Comparison of ENCODE assay signal across 26 cellular contexts in genomic region chr5:151347364-151347763, GRCh38. TPM values are rescaled to one million over a fixed set of nuclear protein-coding genes. Genes with fewer than 3 reads are reported as not detected.
DNase-seq lines count a peak whose midpoint lies in the region; ATAC-seq, FAIRE-seq and TF ChIP-seq lines count a peak whose summit lies in the region.
"Had no signal": no experiment of that assay in that cellular context is flagged by ENCODE, and none has a peak within 500 bp of the region (broad histone marks: within the 10 kb centered on the region; RNA-seq: fewer than 3 reads in every experiment).

Gene SLC36A2, minus strand, starts transcription at chr5:151347559. Its CDS starts 99 bp downstream, at chr5:151347460.

- H3K27ac ChIP-seq in HUES48 (ENCODE audit: low read depth, low read length) (peak within 1 kb of the TSS; percentile 33), mesenchymal stem cell (ENCODE audit: low read length, poor library complexity, severe bottlenecking) (no peak within 1 kb of the TSS)
- H3K27ac ChIP-seq: A549 had no signal

- BruUV-seq in Calu3 (replicated peaks; lab: Mats Ljungman, UMichigan): no TSS peak

- no peak within 1 kb of the TSS for H4K8ac ChIP-seq in mesenchymal stem cell (ENCODE audit: low read length)

- peak; percentile 31 for DNase-seq in Calu3
- DNase-seq in mesenchymal stem cell: no peak
- no peak for DNase-seq in sciatic nerve (ENCODE audit: low spot score)
- no peak for DNase-seq in urothelium cell line (ENCODE audit: low spot score)
- no peak for DNase-seq in stimulated activated CD4-positive, alpha-beta T cell treated with anti-CD3 and anti-CD28 coated beads, Interleukin-2, amount 100 ng/mL, for 48 hours
- DNase-seq: CD4-positive, CD25-positive, alpha-beta regulatory T cell; DMS79 treated with DMSO at 0.1 percent for 48 hours; Kasumi-1; NCI-H1417; NCI-H1694 treated with DMSO at 0.1 percent for 48 hours; NCI-H2081 treated with DMSO at 0.1 percent for 48 hours; NCI-H2171 treated with DMSO at 0.1 percent for 48 hours; NCI-H446 treated with DMSO at 0.1 percent for 48 hours; NCI-H526 treated with DMSO at 0.1 percent for 48 hours; OCI-M1 had no signal

- H2AFZ ChIP-seq in mesenchymal stem cell (ENCODE audit: low read depth, low read length): no peak within 1 kb of the TSS

- no peak within 1 kb of the TSS for H2BK12ac ChIP-seq in mesenchymal stem cell (ENCODE audit: low read length in 2 of 2)

- no peaks in the 10 kb centered on the region for H3K79me1 ChIP-seq in mesenchymal stem cell (replicated peaks; ENCODE audit: low read length, poor library complexity, severe bottlenecking)

- no peak within 1 kb of the TSS for H3K4ac ChIP-seq in mesenchymal stem cell (ENCODE audit: low read depth in 1 of 2, low read length in 2 of 2)

- H3K4me3 ChIP-seq in HUES48 (ENCODE audit: low read depth, low read length) (no peak within 1 kb of the TSS), mesenchymal stem cell (ENCODE audit: insufficient read depth in 1 of 2, low read depth in 1 of 2, low read length in 2 of 2) (no peak within 1 kb of the TSS)
- H3K4me3 ChIP-seq: A549 had no signal

- no peak within 1 kb of the TSS for H4K91ac ChIP-seq in mesenchymal stem cell (ENCODE audit: low read length)

- no peaks in the 10 kb centered on the region for H3K9me3 ChIP-seq in HUES48 (ENCODE audit: control insufficient read depth, insufficient read depth, low read length)
- H3K9me3 ChIP-seq in mesenchymal stem cell (ENCODE audit: control insufficient read depth, low read length): no peaks in the 10 kb centered on the region
- H3K9me3 ChIP-seq: A549 had no signal

- H3K23ac ChIP-seq in mesenchymal stem cell (ENCODE audit: low read length in 2 of 2): no peak within 1 kb of the TSS

- H3K36me3 ChIP-seq in HUES48 (ENCODE audit: control insufficient read depth, insufficient read depth, low read length) (no peaks in the 10 kb centered on the region), mesenchymal stem cell (ENCODE audit: control insufficient read depth in 1 of 2, insufficient read depth in 2 of 2, low read depth in 1 of 2, low read length in 2 of 2) (no peaks in the 10 kb centered on the region)

- FAIRE-seq in urothelium cell line (lab: Jason Lieb, UNC): no peak
- FAIRE-seq: A549, GM12891, GM19239, H54, RCC 7860 had no signal

- no peak within 1 kb of the TSS for H2BK5ac ChIP-seq in mesenchymal stem cell (ENCODE audit: low read depth, low read length, poor library complexity, severe bottlenecking)

- peak within 1 kb of the TSS; percentile 17 for H3K4me2 ChIP-seq in mesenchymal stem cell (ENCODE audit: low read length, poor library complexity, severe bottlenecking)
- H3K4me2 ChIP-seq: A549 had no signal

- no peak within 1 kb of the TSS for H2BK120ac ChIP-seq in mesenchymal stem cell (ENCODE audit: low read depth, low read length)

- WGBS in mesenchymal stem cell: 76% methylated on average over 5 of the region's 8 CpGs

- no peak within 1 kb of the TSS for H3K14ac ChIP-seq in mesenchymal stem cell (ENCODE audit: low read length in 2 of 2)

- peaks cover 90% of the 10 kb centered on the region for H3K27me3 Mint-ChIP-seq in Calu3 (ENCODE audit: unreplicated experiment)

- CTCF ChIA-PET in Calu3 (lab: Charles Lee): no interaction called here

- H3K4me3 Mint-ChIP-seq in Calu3 (ENCODE audit: low read depth, unreplicated experiment): no peak within 1 kb of the TSS
- H3K4me3 Mint-ChIP-seq: CD4-positive, CD25-positive, alpha-beta regulatory T cell had no signal

- H2AK5ac ChIP-seq in mesenchymal stem cell (ENCODE audit: low read length, severe bottlenecking): no peak within 1 kb of the TSS

- H3K27me3 ChIP-seq in HUES48 (ENCODE audit: control insufficient read depth, insufficient read depth, low read length): peaks cover 90% of the 10 kb centered on the region
- peaks cover 49 to 68% of the 10 kb centered on the region in 2 experiments for H3K27me3 ChIP-seq in mesenchymal stem cell (ENCODE audit: control insufficient read depth in 1 of 2, insufficient read depth in 1 of 2, low read length in 2 of 2)

- H3K4me1 Mint-ChIP-seq in Calu3 (ENCODE audit: low read depth, unreplicated experiment): no peaks in the 10 kb centered on the region
- H3K4me1 Mint-ChIP-seq: CD4-positive, CD25-positive, alpha-beta regulatory T cell had no signal

- H2BK15ac ChIP-seq in mesenchymal stem cell (ENCODE audit: low read depth, poor library complexity, severe bottlenecking): no peak within 1 kb of the TSS

- H3K4me1 ChIP-seq in HUES48 (ENCODE audit: control insufficient read depth, insufficient read depth, low read length) (peaks cover 32% of the 10 kb centered on the region), mesenchymal stem cell (ENCODE audit: control insufficient read depth, insufficient read depth, low read depth, low read length) (no peaks in the 10 kb centered on the region)
- H3K4me1 ChIP-seq: A549 had no signal

- intact Hi-C loops in Calu3 (cut with micrococcal nuclease; ENCODE audit: unreplicated experiment): no loop called here
- intact Hi-C loops in sciatic nerve (cut with DNase I): no loop called here

- no peak within 1 kb of the TSS for H3K27ac Mint-ChIP-seq in Calu3 (ENCODE audit: unreplicated experiment)
- H3K27ac Mint-ChIP-seq: CD4-positive, CD25-positive, alpha-beta regulatory T cell had no signal

- H3K9me3 Mint-ChIP-seq in Calu3 (ENCODE audit: low read depth, unreplicated experiment): no peaks in the 10 kb centered on the region

- H3K36me3 Mint-ChIP-seq in Calu3 (ENCODE audit: insufficient read depth, unreplicated experiment): no peaks in the 10 kb centered on the region
- H3K36me3 Mint-ChIP-seq: CD4-positive, CD25-positive, alpha-beta regulatory T cell had no signal

- no peak within 1 kb of the TSS for H3K18ac ChIP-seq in mesenchymal stem cell (ENCODE audit: low read depth in 1 of 2, low read length in 2 of 2)

- no peak for TF ChIP-seq CTCF in Calu3 (IDR thresholded peaks at IDR 0.05; ENCODE audit: unreplicated experiment)

- ATAC-seq in sciatic nerve (peak; percentile 46), GM21526 (IDR thresholded peaks at IDR 0.05; ENCODE audit: low FRiP score, unreplicated experiment) (no peak)
- ATAC-seq: Right ventricle myocardium inferior had no signal

- H3K9ac ChIP-seq in HUES48 (ENCODE audit: low read depth, low read length) (no peak within 1 kb of the TSS), mesenchymal stem cell (ENCODE audit: low read length) (no peak within 1 kb of the TSS)

RNA-seq across cellular contexts. Expression of gene SLC36A2, which starts in this region (rescaled TPM):
- total RNA-seq in Calu3 (2022) (not detected in 2 replicates), sciatic nerve (30.2 TPM)
- polyA plus RNA-seq in mesenchymal stem cell (2013, experiment 1 of 2): 0.01 TPM
- not detected for polyA plus RNA-seq in mesenchymal stem cell (2013, experiment 2 of 2)
- total RNA-seq: CD4-positive, CD25-positive, alpha-beta regulatory T cell; MCF 10A; SK-MEL-5 had no signal
- polyA plus RNA-seq: A549; BJ; CD4-positive, CD25-positive, alpha-beta regulatory T cell had no signal

Comparison
In these comparisons a context has a peak if more than half of its experiments do, and no peak if none do; other contexts are left out.
1. RNA of gene SLC36A2 (total RNA-seq): 30.2 TPM in sciatic nerve (single experiment); not detected in Calu3; every median in the first group is over 10 times any median in the second.
2. Peak in DNase-seq in Calu3; RNA of the gene not detected or under 1 TPM.